In genomic region chr12:122356192-122356635, GRCh38 we compare ENCODE assay signal across 8 cellular contexts.
DNase-seq lines count a peak whose midpoint lies in the region; ATAC-seq and TF ChIP-seq lines count a peak whose summit lies in the region.

No MANE protein-coding gene starts in this region.

- WGBS in esophagus squamous epithelium, 2 donors = 33 to 35% methylated on average over 3 of the region's 3 CpGs
- WGBS in testis, 2 donors = 32 to 37% methylated on average over 3 of the region's 3 CpGs

- ATAC-seq in CD4-positive, alpha-beta T cell (ENCODE audit: poor library complexity) = peak; percentile 91
- ATAC-seq in HG03095 (IDR thresholded peaks at IDR 0.05; ENCODE audit: unreplicated experiment) (peak; percentile 50), GM19463 (IDR thresholded peaks at IDR 0.05; ENCODE audit: unreplicated experiment) (no peak)
- peak; percentile 87 for ATAC-seq in activated CD8-positive, alpha-beta memory T cell treated with anti-CD3 and anti-CD28 coated beads, Interleukin-2, amount 10 ng/mL, durations not matched to agents 7 days and 5 days

- H3K4me1 Mint-ChIP-seq in CD4-positive, alpha-beta T cell (ENCODE audit: low read depth) = peaks cover 10% of the 10 kb centered on the region
- peaks cover 18% of the 10 kb centered on the region for H3K4me1 Mint-ChIP-seq in activated CD8-positive, alpha-beta memory T cell treated with anti-CD3 and anti-CD28 coated beads, Interleukin-2, amount 10 ng/mL, durations not matched to agents 7 days and 5 days
- H3K4me1 Mint-ChIP-seq in nephron progenitor cell = peaks cover 5% of the 10 kb centered on the region

- CTCF ChIA-PET in CD4-positive, alpha-beta T cell (lab: Charles Lee) = interaction anchor here (0.6 to 1.7 kb wide), 3 partner anchors 17 to 96 kb away, joined by 3 to 4 read pairs (median 3); no protein-coding TSS in a partner anchor
- CTCF ChIA-PET in activated CD8-positive, alpha-beta memory T cell treated with anti-CD3 and anti-CD28 coated beads, Interleukin-2, amount 10 ng/mL, durations not matched to agents 7 days and 5 days (lab: Charles Lee) = interaction anchor here (0.7 to 5.1 kb wide), 32 partner anchors 9 to 369 kb away, joined by 3 to 62 read pairs (median 4); partner anchors contain the start of gene DIABLO

- H3K27me3 Mint-ChIP-seq in CD4-positive, alpha-beta T cell = no peaks in the 10 kb centered on the region
- no peaks in the 10 kb centered on the region for H3K27me3 Mint-ChIP-seq in activated CD8-positive, alpha-beta memory T cell treated with anti-CD3 and anti-CD28 coated beads, Interleukin-2, amount 10 ng/mL, durations not matched to agents 7 days and 5 days
- H3K27me3 Mint-ChIP-seq in nephron progenitor cell (ENCODE audit: low read depth, poor library complexity) = no peaks in the 10 kb centered on the region

- H3K4me3 ChIP-seq in esophagus squamous epithelium (no peak overlapping the region), testis (no peak overlapping the region)

- no peaks in the 10 kb centered on the region for H3K9me3 ChIP-seq in CD4-positive, alpha-beta T cell (ENCODE audit: control insufficient read depth, low read length)
- H3K9me3 ChIP-seq in esophagus squamous epithelium = no peaks in the 10 kb centered on the region
- H3K9me3 ChIP-seq in testis = no peaks in the 10 kb centered on the region

- no peaks in the 10 kb centered on the region for H3K9me3 Mint-ChIP-seq in CD4-positive, alpha-beta T cell
- no peaks in the 10 kb centered on the region for H3K9me3 Mint-ChIP-seq in activated CD8-positive, alpha-beta memory T cell treated with anti-CD3 and anti-CD28 coated beads, Interleukin-2, amount 10 ng/mL, durations not matched to agents 7 days and 5 days (ENCODE audit: low read depth)
- H3K9me3 Mint-ChIP-seq in nephron progenitor cell = peaks cover 5% of the 10 kb centered on the region

- TF ChIP-seq CTCF in CD4-positive, alpha-beta T cell (IDR thresholded peaks at IDR 0.05) = peak; percentile 95
- TF ChIP-seq CTCF in esophagus squamous epithelium (IDR thresholded peaks at IDR 0.05) (peak; percentile 33 to 73 (median 62)), nephron progenitor cell (IDR thresholded peaks at IDR 0.05) (peak; percentile 71), testis (IDR thresholded peaks at IDR 0.05) (peak; percentile 57 to 75 (median 71))

- peaks cover 61% of the 10 kb centered on the region for H3K36me3 Mint-ChIP-seq in CD4-positive, alpha-beta T cell (ENCODE audit: low read depth)
- H3K36me3 Mint-ChIP-seq in activated CD8-positive, alpha-beta memory T cell treated with anti-CD3 and anti-CD28 coated beads, Interleukin-2, amount 10 ng/mL, durations not matched to agents 7 days and 5 days = peaks cover 31% of the 10 kb centered on the region
- peaks cover 65% of the 10 kb centered on the region for H3K36me3 Mint-ChIP-seq in nephron progenitor cell (ENCODE audit: low read depth)

- no peak overlapping the region for H3K27ac ChIP-seq in CD4-positive, alpha-beta T cell (ENCODE audit: low read depth, low read length)
- H3K27ac ChIP-seq in esophagus squamous epithelium (no peak overlapping the region), testis (no peak overlapping the region)

- no peak overlapping the region for H3K4me3 Mint-ChIP-seq in CD4-positive, alpha-beta T cell
- no peak overlapping the region for H3K4me3 Mint-ChIP-seq in activated CD8-positive, alpha-beta memory T cell treated with anti-CD3 and anti-CD28 coated beads, Interleukin-2, amount 10 ng/mL, durations not matched to agents 7 days and 5 days
- H3K4me3 Mint-ChIP-seq in nephron progenitor cell = no peak overlapping the region

- no peaks in the 10 kb centered on the region for H3K27me3 ChIP-seq in CD4-positive, alpha-beta T cell (ENCODE audit: control insufficient read depth, insufficient read depth, low read length)
- H3K27me3 ChIP-seq in esophagus squamous epithelium = no peaks in the 10 kb centered on the region
- no peaks in the 10 kb centered on the region for H3K27me3 ChIP-seq in testis

- peak; percentile 8 to 49 (median 36) for DNase-seq in CD4-positive, alpha-beta T cell
- DNase-seq in NOMO-1 treated with DMSO at 0.1 percent for 48 hours (lab: John Stamatoyannopoulos, UW; ENCODE audit: unreplicated experiment) (peak; percentile 46), esophagus squamous epithelium (lab: John Stamatoyannopoulos, UW) (no peak), nephron progenitor cell (peak; percentile 41), testis (peak; percentile 78)
- DNase-seq in activated CD8-positive, alpha-beta memory T cell treated with anti-CD3 and anti-CD28 coated beads, Interleukin-2, amount 10 ng/mL, durations not matched to agents 7 days and 5 days = peak; percentile 74

- H3K27ac Mint-ChIP-seq in CD4-positive, alpha-beta T cell = no peak overlapping the region
- H3K27ac Mint-ChIP-seq in activated CD8-positive, alpha-beta memory T cell treated with anti-CD3 and anti-CD28 coated beads, Interleukin-2, amount 10 ng/mL, durations not matched to agents 7 days and 5 days = peak overlapping the region; percentile 36
- peak overlapping the region; percentile 52 for H3K27ac Mint-ChIP-seq in nephron progenitor cell

- TF ChIP-seq POLR2A in esophagus squamous epithelium (IDR thresholded peaks at IDR 0.05) (no peak), testis (IDR thresholded peaks at IDR 0.05) (no peak)

- peaks cover 0 to 7% (median 0%) of the 10 kb centered on the region in 3 donors for H3K4me1 ChIP-seq in esophagus squamous epithelium
- H3K4me1 ChIP-seq in testis = no peaks in the 10 kb centered on the region

- POLR2A ChIA-PET in CD4-positive, alpha-beta T cell (lab: Charles Lee) = interaction anchor here (1.5 kb wide), 1 partner anchor 144 kb away, joined by 3 read pairs; the partner anchor contains the start of gene ZCCHC8

- peaks cover 10 to 94% (median 34%) of the 10 kb centered on the region in 3 donors for H3K36me3 ChIP-seq in esophagus squamous epithelium
- H3K36me3 ChIP-seq in testis (ENCODE audit: low read depth, missing control alignments) = no peaks in the 10 kb centered on the region

- intact Hi-C loops in CD4-positive, alpha-beta T cell (cut with DNase I, micrococcal nuclease) = loop anchor here in 1 of 2 experiments (5.0 kb wide), 1 partner anchor 304 kb away; no protein-coding TSS in a partner anchor
- intact Hi-C loops in esophagus squamous epithelium (cut with DNase I) = no loop called here
- intact Hi-C loops in testis (cut with DNase I; ENCODE audit: low total_unique reads) = no loop called here
